ENCODE assay signal across 9 cellular contexts in the genomic region with DNA sequence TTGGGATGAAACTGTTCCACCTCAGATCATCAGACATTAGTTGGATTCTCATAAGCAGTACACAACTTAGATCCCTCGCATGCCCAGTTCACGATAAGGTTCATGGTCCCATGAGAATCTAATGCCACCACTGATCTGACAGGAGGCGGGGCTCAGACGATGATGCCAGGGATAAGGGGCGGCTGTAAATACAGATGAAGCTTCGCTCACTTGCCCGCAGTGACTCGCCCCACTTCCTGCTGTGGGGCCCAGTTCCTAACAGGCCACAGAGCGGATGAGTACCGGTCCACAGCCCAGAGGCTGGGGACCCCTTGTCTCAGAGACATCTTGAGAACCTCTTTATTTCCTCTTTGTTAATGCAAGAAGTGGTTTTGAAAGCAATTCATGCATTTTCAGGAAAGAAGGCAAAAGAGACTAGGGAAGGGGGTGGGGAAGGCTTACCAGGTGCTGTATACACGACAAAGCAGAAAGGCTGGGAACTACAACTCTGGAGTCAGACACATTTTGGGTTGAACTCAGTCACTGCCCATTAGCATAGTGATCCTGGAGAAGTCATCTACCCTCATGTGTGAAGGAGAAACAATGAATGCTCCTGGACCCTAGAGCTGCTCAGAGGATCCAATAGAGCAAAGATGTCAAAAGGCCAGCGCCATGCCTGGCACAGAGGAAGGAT.
A peak's percentile ranks its signal among the peaks of the same experiment; 100 is the strongest.
DNase-seq lines count a peak whose midpoint lies in the region; ATAC-seq, FAIRE-seq and TF ChIP-seq lines count a peak whose summit lies in the region.
"Had no signal": no experiment of that assay in that cellular context is flagged by ENCODE, and none has a peak within 500 bp of the region (broad histone marks: within the 10 kb centered on the region; RNA-seq: fewer than 3 reads in every experiment).

No MANE protein-coding gene starts in this region.

- intact Hi-C loops in Right ventricle myocardium superior (cut with DNase I): no loop called here
- intact Hi-C loops in thyroid gland (cut with DNase I): no loop called here
- intact Hi-C loops in heart right ventricle (cut with DNase I): no loop called here

- peak overlapping the region; percentile 31 for H3K4me3 Mint-ChIP-seq in T-helper 17 cell
- H3K4me3 Mint-ChIP-seq in stimulated activated naive CD8-positive, alpha-beta T cell treated with anti-CD3 and anti-CD28 coated beads, Interleukin-15, amount 100 ng/mL, for 72 hours: peak overlapping the region; percentile 27 to 56

- ATAC-seq in Right ventricle myocardium superior (ENCODE audit: poor library complexity) (no peak), T-helper 17 cell (peak; percentile 83), HG02571 (IDR thresholded peaks at IDR 0.05; ENCODE audit: unreplicated experiment) (no peak), heart right ventricle (no peak)
- ATAC-seq in stimulated activated naive CD8-positive, alpha-beta T cell treated with anti-CD3 and anti-CD28 coated beads, Interleukin-15, amount 100 ng/mL, for 72 hours: peak; percentile 99

- H3K27me3 ChIP-seq in right atrium auricular region (no peaks in the 10 kb centered on the region), bronchial epithelial cell (ENCODE audit: control insufficient read depth, insufficient read depth, low read length) (no peaks in the 10 kb centered on the region), thyroid gland (no peaks in the 10 kb centered on the region), heart right ventricle (no peaks in the 10 kb centered on the region)

- peaks cover 4% of the 10 kb centered on the region for H3K4me1 Mint-ChIP-seq in T-helper 17 cell
- peaks cover 19% of the 10 kb centered on the region for H3K4me1 Mint-ChIP-seq in stimulated activated naive CD8-positive, alpha-beta T cell treated with anti-CD3 and anti-CD28 coated beads, Interleukin-15, amount 100 ng/mL, for 72 hours

- TF ChIP-seq CTCF in right atrium auricular region (IDR thresholded peaks at IDR 0.05): no peak
- TF ChIP-seq CTCF in bronchial epithelial cell (IDR thresholded peaks at IDR 0.05; ENCODE audit: insufficient read depth, low read length, severe bottlenecking): no peak
- TF ChIP-seq CTCF in thyroid gland (IDR thresholded peaks at IDR 0.05): no peak
- no peak for TF ChIP-seq CTCF in heart right ventricle (IDR thresholded peaks at IDR 0.05)

- DNase-seq in right atrium auricular region (ENCODE audit: low spot score): peak; percentile 54
- DNase-seq in Right ventricle myocardium superior: no peak
- no peak for DNase-seq in T-helper 17 cell
- no peak for DNase-seq in bronchial epithelial cell (ENCODE audit: low read depth)
- DNase-seq in stimulated activated naive CD8-positive, alpha-beta T cell treated with anti-CD3 and anti-CD28 coated beads, Interleukin-15, amount 100 ng/mL, for 72 hours: peak; percentile 40 to 68
- no peak for DNase-seq in thyroid gland
- DNase-seq in heart right ventricle: no peak
- DNase-seq: nucleus accumbens had no signal

- WGBS in thyroid gland, 2 donors: 79 to 81% methylated on average over 12 of the region's 12 CpGs
- 79 to 81% methylated on average over 12 of the region's 12 CpGs for WGBS in heart right ventricle, 2 donors

- H3K36me3 Mint-ChIP-seq in T-helper 17 cell (ENCODE audit: low read depth): no peaks in the 10 kb centered on the region

- peak; percentile 83 for FAIRE-seq in bronchial epithelial cell (lab: Jason Lieb, UNC)

- TF ChIP-seq POLR2A in thyroid gland (IDR thresholded peaks at IDR 0.05): no peak

- H3K36me3 ChIP-seq in right atrium auricular region (no peaks in the 10 kb centered on the region), bronchial epithelial cell (ENCODE audit: control insufficient read depth, insufficient read depth, low read length) (no peaks in the 10 kb centered on the region), thyroid gland (no peaks in the 10 kb centered on the region), heart right ventricle (no peaks in the 10 kb centered on the region)

- H3K9me3 Mint-ChIP-seq in stimulated activated naive CD8-positive, alpha-beta T cell treated with anti-CD3 and anti-CD28 coated beads, Interleukin-15, amount 100 ng/mL, for 72 hours: no peaks in the 10 kb centered on the region

- H3K9me3 ChIP-seq in right atrium auricular region (peaks cover 6 to 11% of the 10 kb centered on the region in 2 donors), T-helper 17 cell (ENCODE audit: control insufficient read depth, low read length, poor library complexity, severe bottlenecking) (no peaks in the 10 kb centered on the region), thyroid gland (no peaks in the 10 kb centered on the region), heart right ventricle (peaks cover 0 to 12% (median 7%) of the 10 kb centered on the region in 11 donors)

- H3K27me3 Mint-ChIP-seq in T-helper 17 cell: no peaks in the 10 kb centered on the region
- H3K27me3 Mint-ChIP-seq in stimulated activated naive CD8-positive, alpha-beta T cell treated with anti-CD3 and anti-CD28 coated beads, Interleukin-15, amount 100 ng/mL, for 72 hours: no peaks in the 10 kb centered on the region

- no peak overlapping the region for H3K4me3 ChIP-seq in right atrium auricular region
- no peak overlapping the region for H3K4me3 ChIP-seq in bronchial epithelial cell (ENCODE audit: low read depth, low read length)
- H3K4me3 ChIP-seq in thyroid gland (replicated peaks in 1 of 3): no peak overlapping the region
- no peak overlapping the region for H3K4me3 ChIP-seq in heart right ventricle

- H3K4me1 ChIP-seq in right atrium auricular region (no peaks in the 10 kb centered on the region), thyroid gland (no peaks in the 10 kb centered on the region), heart right ventricle (peaks cover 0 to 5% (median 0%) of the 10 kb centered on the region in 9 donors)

- H3K27ac ChIP-seq in right atrium auricular region (no peak overlapping the region), thyroid gland (no peak overlapping the region), heart right ventricle (no peak overlapping the region)

- peak overlapping the region; percentile 70 for H3K27ac Mint-ChIP-seq in T-helper 17 cell
- peak overlapping the region; percentile 26 to 48 for H3K27ac Mint-ChIP-seq in stimulated activated naive CD8-positive, alpha-beta T cell treated with anti-CD3 and anti-CD28 coated beads, Interleukin-15, amount 100 ng/mL, for 72 hours

Comparison
In these comparisons a context has a peak if more than half of its experiments do, and no peak if none do; other contexts are left out.
1. DNase-seq: peak in right atrium auricular region (single experiment) and stimulated activated naive CD8-positive, alpha-beta T cell treated with anti-CD3 and anti-CD28 coated beads, Interleukin-15, amount 100 ng/mL, for 72 hours (2 of 2); none in Right ventricle myocardium superior (single experiment), T-helper 17 cell (0 of 3), bronchial epithelial cell (single experiment), thyroid gland (0 of 2) and heart right ventricle (0 of 2).
2. ATAC-seq: peak in T-helper 17 cell (single experiment) and stimulated activated naive CD8-positive, alpha-beta T cell treated with anti-CD3 and anti-CD28 coated beads, Interleukin-15, amount 100 ng/mL, for 72 hours (single experiment); none in Right ventricle myocardium superior (single experiment), HG02571 (single experiment) and heart right ventricle (0 of 8).